ENCODE assay signal across 21 cellular contexts in the genomic region with DNA sequence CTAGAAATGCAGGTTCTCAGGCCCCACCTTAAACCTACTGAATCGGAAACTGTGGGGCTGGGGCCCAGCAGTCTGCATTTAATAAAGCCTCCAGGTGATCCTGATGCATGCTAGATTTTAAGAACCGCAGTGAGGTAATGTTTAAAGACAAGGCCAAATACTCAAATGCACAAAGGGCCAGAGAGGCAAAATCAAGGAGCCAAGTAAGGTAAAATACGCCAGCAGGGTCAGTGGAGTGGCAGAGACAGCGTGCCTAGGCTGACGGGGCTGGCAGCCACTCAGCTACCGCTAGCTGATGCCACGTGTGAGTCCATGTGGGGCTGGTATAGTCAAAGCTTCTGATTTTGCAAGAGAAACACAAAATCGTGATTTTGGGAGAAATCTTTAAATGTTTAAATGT.
DNase-seq lines count a peak whose midpoint lies in the region; ATAC-seq and TF ChIP-seq lines count a peak whose summit lies in the region.
"Had no signal": no experiment of that assay in that cellular context is flagged by ENCODE, and none has a peak within 500 bp of the region (broad histone marks: within the 10 kb centered on the region; RNA-seq: fewer than 3 reads in every experiment).

No MANE protein-coding gene starts in this region.

- no peaks in the 10 kb centered on the region for H3K36me3 ChIP-seq in ascending aorta
- H3K36me3 ChIP-seq: SJCRH30 had no signal

- TF ChIP-seq CTCF in VCaP (conservative IDR thresholded peaks at IDR 0.05) = no peak
- TF ChIP-seq CTCF in dorsolateral prefrontal cortex (IDR thresholded peaks at IDR 0.05 in 54 of 56, conservative IDR thresholded peaks at IDR 0.05 in 2 of 56; ENCODE audit: low read depth in 1 of 56, partially characterized antibody in 56 of 56) = no peak
- TF ChIP-seq CTCF in ascending aorta (IDR thresholded peaks at IDR 0.05) = no peak

- intact Hi-C loops in dorsolateral prefrontal cortex (cut with DNase I) (loop anchor here in 1 of 2 donors (5.0 kb wide), 1 partner anchor 148 kb away; a partner anchor contains a TSS), ascending aorta (cut with DNase I) (no loop called here)

- H3K27ac ChIP-seq in VCaP (peak overlapping the region; percentile 61), dorsolateral prefrontal cortex (peak overlapping the region in 57 of 59 donors; percentile 7 to 90 (median 74)), ascending aorta (no peak overlapping the region)
- H3K27ac ChIP-seq: 22Rv1, SJCRH30 had no signal

- no peaks in the 10 kb centered on the region for H3K27me3 ChIP-seq in dorsolateral prefrontal cortex
- no peaks in the 10 kb centered on the region for H3K27me3 ChIP-seq in ascending aorta

- peak overlapping the region in 10 of 59 donors; percentile 4 to 56 (median 18) for H3K4me3 ChIP-seq in dorsolateral prefrontal cortex
- H3K4me3 ChIP-seq in ascending aorta = no peak overlapping the region
- H3K4me3 ChIP-seq: SJCRH30 had no signal

- DNase-seq in dorsolateral prefrontal cortex (no peak), medulla oblongata (ENCODE audit: extremely low spot score) (peak; percentile 47), pons (ENCODE audit: low spot score) (peak; percentile 42), ascending aorta (ENCODE audit: low spot score in 2 of 2) (no peak)
- DNase-seq: Calu3; DMS79 treated with DMSO at 0.1 percent for 48 hours; GF-D8; NCI-H1048; NCI-H1694 treated with DMSO at 0.1 percent for 48 hours; NCI-H2171 treated with DMSO at 0.1 percent for 48 hours; NCI-H345; NCI-H510A treated with DMSO at 0.1 percent for 48 hours; NCI-H82; NK-92 treated with Interleukin-12 subunit alpha and Interleukin-12 subunit beta, amount 100 ng/mL, for 24 hours; PC-3; SJCRH30 had no signal

- H3K4me1 ChIP-seq in ascending aorta = no peaks in the 10 kb centered on the region
- H3K4me1 ChIP-seq: SJCRH30 had no signal

- ATAC-seq in HG03460 (IDR thresholded peaks at IDR 0.05; ENCODE audit: unreplicated experiment) (no peak), GM19395 (IDR thresholded peaks at IDR 0.05; ENCODE audit: unreplicated experiment) (no peak)
- ATAC-seq: PC-3, Right ventricle myocardium inferior had no signal

- no peaks in the 10 kb centered on the region for H3K9me3 ChIP-seq in ascending aorta
- H3K9me3 ChIP-seq: SJCRH30 had no signal

Comparison
In these comparisons a context has a peak if more than half of its experiments do, and no peak if none do; other contexts are left out.
1. H3K27ac ChIP-seq: peak in VCaP (single experiment) and dorsolateral prefrontal cortex (57 of 59); none in ascending aorta (0 of 2).
2. DNase-seq: peak in medulla oblongata (single experiment) and pons (single experiment); none in dorsolateral prefrontal cortex (0 of 10) and ascending aorta (0 of 2).